Comparison of ENCODE assay signal across 1 cellular context in genomic region chr2:20576598-20577115, GRCh38.
TF ChIP-seq lines count a peak whose summit lies in the region.

No MANE protein-coding gene starts in this region.

TF ChIP-seq in K562, 482 proteins besides CTCF, POLR2A, EP300 and RAD21 (continued from another document):
- TF ChIP-seq MBD1 (CRISPR knock-in tag; IDR thresholded peaks at IDR 0.05), result no peak
- no peak for TF ChIP-seq HEY1 (CRISPR knock-in tag; IDR thresholded peaks at IDR 0.05; ENCODE audit: borderline replicate concordance)
- no peak for TF ChIP-seq ESRRB (CRISPR knock-in tag; IDR thresholded peaks at IDR 0.05; ENCODE audit: borderline replicate concordance)
- TF ChIP-seq DIDO1 (tag; IDR thresholded peaks at IDR 0.05; ENCODE audit: low read depth), result no peak
- no peak for TF ChIP-seq DLX4 (CRISPR knock-in tag; IDR thresholded peaks at IDR 0.05)
- no peak for TF ChIP-seq KAT2B (IDR thresholded peaks at IDR 0.05; ENCODE audit: low read depth, low read length)
- no peak for TF ChIP-seq ZNF165 (CRISPR knock-in tag; IDR thresholded peaks at IDR 0.05; ENCODE audit: borderline replicate concordance)
- TF ChIP-seq PYGO2 (tag; IDR thresholded peaks at IDR 0.05), result peak; percentile 52; the same call in 1 of the 2 replicates
- no peak for TF ChIP-seq TAF15 (IDR thresholded peaks at IDR 0.05; ENCODE audit: low read depth, low read length)
- TF ChIP-seq PHTF2 (CRISPR knock-in tag; IDR thresholded peaks at IDR 0.05), result no peak
- TF ChIP-seq PRDM10 (IDR thresholded peaks at IDR 0.05; ENCODE audit: partially characterized antibody), result no peak
- TF ChIP-seq HNRNPUL1 (IDR thresholded peaks at IDR 0.05; ENCODE audit: low read length), result no peak
- no peak for TF ChIP-seq U2AF1 (optimal IDR thresholded peaks at IDR 0.05; ENCODE audit: low read depth, low read length)
- no peak for TF ChIP-seq CHD7 (IDR thresholded peaks at IDR 0.05; ENCODE audit: low read depth, low read length)
